ENCODE assay signal across 8 cellular contexts in the genomic region with DNA sequence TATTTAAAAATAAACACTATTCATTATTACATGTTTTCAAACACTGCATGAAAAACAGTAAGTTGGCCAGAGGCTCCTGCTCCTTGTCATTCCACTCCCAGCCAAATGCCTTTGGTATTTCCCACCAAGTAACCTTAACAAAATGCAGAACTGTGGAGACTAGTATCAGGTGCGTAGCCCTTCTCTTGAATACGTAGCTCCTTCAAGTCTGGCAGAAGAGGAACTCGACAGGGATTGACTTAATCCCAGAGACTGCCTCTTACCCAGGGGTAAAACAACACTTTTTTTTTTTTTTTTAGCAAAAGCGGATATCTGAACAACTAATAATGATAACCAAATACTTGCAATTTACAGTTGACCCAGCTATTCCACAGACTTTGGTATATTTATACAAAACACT. TPM values are rescaled to one million over a fixed set of nuclear protein-coding genes. Genes with fewer than 3 reads are reported as not detected.
DNase-seq lines count a peak whose midpoint lies in the region; ATAC-seq and TF ChIP-seq lines count a peak whose summit lies in the region.

No MANE protein-coding gene starts in this region.

- H3K27me3 Mint-ChIP-seq in activated naive CD4-positive, alpha-beta T cell treated with anti-CD3 and anti-CD28 coated beads for 36 hours (ENCODE audit: low read depth) = no peaks in the 10 kb centered on the region
- no peaks in the 10 kb centered on the region for H3K27me3 Mint-ChIP-seq in activated naive CD8-positive, alpha-beta T cell treated with anti-CD3 and anti-CD28 coated beads for 36 hours

- peaks cover 18% of the 10 kb centered on the region for H3K36me3 Mint-ChIP-seq in activated naive CD4-positive, alpha-beta T cell treated with anti-CD3 and anti-CD28 coated beads for 36 hours (ENCODE audit: low read depth)
- peaks cover 18% of the 10 kb centered on the region for H3K36me3 Mint-ChIP-seq in activated naive CD8-positive, alpha-beta T cell treated with anti-CD3 and anti-CD28 coated beads for 36 hours

- peak overlapping the region; percentile 96 for H3K4me3 Mint-ChIP-seq in activated naive CD4-positive, alpha-beta T cell treated with anti-CD3 and anti-CD28 coated beads for 36 hours
- H3K4me3 Mint-ChIP-seq in activated naive CD8-positive, alpha-beta T cell treated with anti-CD3 and anti-CD28 coated beads for 36 hours = peak overlapping the region; percentile 95

- H3K4me1 Mint-ChIP-seq in activated naive CD4-positive, alpha-beta T cell treated with anti-CD3 and anti-CD28 coated beads for 36 hours (ENCODE audit: low read depth) = peaks cover 26% of the 10 kb centered on the region
- H3K4me1 Mint-ChIP-seq in activated naive CD8-positive, alpha-beta T cell treated with anti-CD3 and anti-CD28 coated beads for 36 hours = peaks cover 19% of the 10 kb centered on the region

- TF ChIP-seq CTCF in left lung (IDR thresholded peaks at IDR 0.05) (no peak), tibial nerve (IDR thresholded peaks at IDR 0.05) (no peak)

- H3K4me1 ChIP-seq in left lung (peaks cover 0 to 24% of the 10 kb centered on the region in 2 donors), tibial nerve (peaks cover 0 to 30% (median 7%) of the 10 kb centered on the region in 4 donors)

- peak overlapping the region; percentile 87 for H3K27ac Mint-ChIP-seq in activated naive CD4-positive, alpha-beta T cell treated with anti-CD3 and anti-CD28 coated beads for 36 hours
- H3K27ac Mint-ChIP-seq in activated naive CD8-positive, alpha-beta T cell treated with anti-CD3 and anti-CD28 coated beads for 36 hours = no peak overlapping the region

- no peak for TF ChIP-seq EP300 in tibial nerve (IDR thresholded peaks at IDR 0.05)

- H3K9me3 Mint-ChIP-seq in activated naive CD4-positive, alpha-beta T cell treated with anti-CD3 and anti-CD28 coated beads for 36 hours = no peaks in the 10 kb centered on the region
- H3K9me3 Mint-ChIP-seq in activated naive CD8-positive, alpha-beta T cell treated with anti-CD3 and anti-CD28 coated beads for 36 hours = no peaks in the 10 kb centered on the region

- intact Hi-C loops in activated naive CD4-positive, alpha-beta T cell treated with anti-CD3 and anti-CD28 coated beads for 36 hours (cut with micrococcal nuclease) = loop anchor here (5.0 to 10.0 kb wide), 5 partner anchors 49 to 757 kb away; a partner anchor contains a TSS
- intact Hi-C loops in left lung (cut with DNase I) = no loop called here

- CTCF ChIA-PET in activated naive CD4-positive, alpha-beta T cell treated with anti-CD3 and anti-CD28 coated beads for 36 hours (lab: Charles Lee) = interaction anchor here (0.6 to 2.7 kb wide), 6 partner anchors 20 to 263 kb away, joined by 3 to 10 read pairs (median 4); no protein-coding TSS in a partner anchor

- no peak for TF ChIP-seq POLR2A in tibial nerve (IDR thresholded peaks at IDR 0.05)

- 14 to 16% methylated on average over 4 of the region's 4 CpGs for WGBS in tibial nerve, 2 donors

- H3K9me3 ChIP-seq in left lung (no peaks in the 10 kb centered on the region), tibial nerve (no peaks in the 10 kb centered on the region)

- H3K4me3 ChIP-seq in left lung = peak overlapping the region; percentile 68 to 86
- H3K4me3 ChIP-seq in tibial nerve = peak overlapping the region; percentile 68 to 92 (median 86)

- no peak for DNase-seq in activated naive CD4-positive, alpha-beta T cell treated with anti-CD3 and anti-CD28 coated beads for 36 hours
- DNase-seq in activated naive CD4-positive, alpha-beta T cell treated with anti-CD3 and anti-CD28 coated beads, Interleukin-2, amount 50 U/mL, for 16 hours = no peak
- no peak for DNase-seq in activated naive CD8-positive, alpha-beta T cell treated with anti-CD3 and anti-CD28 coated beads for 36 hours
- DNase-seq in left lung (no peak), tibial nerve (ENCODE audit: low spot score in 2 of 2) (no peak), DMS79 treated with DMSO at 0.1 percent for 48 hours (lab: John Stamatoyannopoulos, UW) (no peak), UCSD-AML1 (lab: John Stamatoyannopoulos, UW; ENCODE audit: unreplicated experiment) (no peak)

- H3K27ac ChIP-seq in left lung (peak overlapping the region in 1 of 2 donors; percentile 78), tibial nerve (peak overlapping the region in 3 of 4 donors; percentile 75 to 91 (median 79))

- peaks cover 0 to 29% of the 10 kb centered on the region in 2 donors for H3K36me3 ChIP-seq in left lung
- peaks cover 0 to 37% (median 0%) of the 10 kb centered on the region in 3 donors for H3K36me3 ChIP-seq in tibial nerve

- H3K27me3 ChIP-seq in left lung (no peaks in the 10 kb centered on the region), tibial nerve (no peaks in the 10 kb centered on the region)

- peak; percentile 58 for ATAC-seq in left lung
- ATAC-seq in HG03354 (IDR thresholded peaks at IDR 0.05; ENCODE audit: poor library complexity, severe bottlenecking, unreplicated experiment) = no peak

RNA-seq across cellular contexts. Expression of a gene that starts 0.7 kb away (rescaled TPM):
- 10 to 100 TPM; 27.3 to 28.0 TPM for total RNA-seq in activated naive CD4-positive, alpha-beta T cell treated with anti-CD3 and anti-CD28 coated beads for 36 hours
- 10 to 100 TPM; 39.5 to 40.9 TPM for total RNA-seq in activated naive CD8-positive, alpha-beta T cell treated with anti-CD3 and anti-CD28 coated beads for 36 hours
- total RNA-seq in left lung = 10 to 100 TPM; 43.1 to 44.7 TPM
- total RNA-seq in tibial nerve = 10 to 100 TPM; 18.6 to 28.2 (median 22.3) TPM

RNA-seq across cellular contexts. Expression of a gene that starts 40.8 kb away (rescaled TPM):
- not detected for total RNA-seq in activated naive CD4-positive, alpha-beta T cell treated with anti-CD3 and anti-CD28 coated beads for 36 hours
- not detected for total RNA-seq in activated naive CD8-positive, alpha-beta T cell treated with anti-CD3 and anti-CD28 coated beads for 36 hours
- total RNA-seq in left lung (1 to 10 TPM in 1 of 2 donors, not detected in 1; 2.2 TPM), tibial nerve (1 to 10 TPM in 1 of 4 donors, under 1 TPM in 3; 0.60 to 1.4 (median 0.86) TPM)
